Comparison of ENCODE assay signal across 20 cellular contexts in genomic region chr1:68675336-68675735, GRCh38.
DNase-seq lines count a peak whose midpoint lies in the region; ATAC-seq and TF ChIP-seq lines count a peak whose summit lies in the region.
"Had no signal": no experiment of that assay in that cellular context is flagged by ENCODE, and none has a peak within 500 bp of the region (broad histone marks: within the 10 kb centered on the region; RNA-seq: fewer than 3 reads in every experiment).

No MANE protein-coding gene starts in this region.

- H3K36me3 Mint-ChIP-seq in stimulated activated memory B cell treated with anti-CD40 and anti-IgM and Interleukin-4, amounts not matched to agents 10 μg/mL and 1 μg/mL and 100 μg/mL, for 72 hours = no peaks in the 10 kb centered on the region

- no peak overlapping the region for H3K27ac ChIP-seq in foreskin keratinocyte
- H3K27ac ChIP-seq: HL-60, SJCRH30 had no signal

- H3K27ac Mint-ChIP-seq in stimulated activated memory B cell treated with anti-CD40 and anti-IgM and Interleukin-4, amounts not matched to agents 10 μg/mL and 1 μg/mL and 100 μg/mL, for 72 hours = no peak overlapping the region
- H3K27ac Mint-ChIP-seq: CD4-positive, alpha-beta T cell had no signal

- ATAC-seq in foreskin keratinocyte = peak; percentile 85
- ATAC-seq in stimulated activated memory B cell treated with anti-CD40 and anti-IgM and Interleukin-4, amounts not matched to agents 10 μg/mL and 1 μg/mL and 100 μg/mL, for 72 hours = no peak
- ATAC-seq: K562 had no signal

- no peak overlapping the region for H3K4me3 Mint-ChIP-seq in stimulated activated memory B cell treated with anti-CD40 and anti-IgM and Interleukin-4, amounts not matched to agents 10 μg/mL and 1 μg/mL and 100 μg/mL, for 72 hours
- H3K4me3 Mint-ChIP-seq: CD4-positive, alpha-beta T cell had no signal

- H3K4me1 Mint-ChIP-seq in stimulated activated memory B cell treated with anti-CD40 and anti-IgM and Interleukin-4, amounts not matched to agents 10 μg/mL and 1 μg/mL and 100 μg/mL, for 72 hours = no peaks in the 10 kb centered on the region

- H3K4me1 ChIP-seq in foreskin keratinocyte = no peaks in the 10 kb centered on the region
- H3K4me1 ChIP-seq: BE2C, HAP-1, SJCRH30 had no signal

- no peaks in the 10 kb centered on the region for H3K27me3 Mint-ChIP-seq in stimulated activated memory B cell treated with anti-CD40 and anti-IgM and Interleukin-4, amounts not matched to agents 10 μg/mL and 1 μg/mL and 100 μg/mL, for 72 hours
- H3K27me3 Mint-ChIP-seq: CD4-positive, alpha-beta T cell had no signal

- H3K9me3 Mint-ChIP-seq in stimulated activated memory B cell treated with anti-CD40 and anti-IgM and Interleukin-4, amounts not matched to agents 10 μg/mL and 1 μg/mL and 100 μg/mL, for 72 hours = peaks cover 6% of the 10 kb centered on the region

- TF ChIP-seq CTCF in foreskin keratinocyte (conservative IDR thresholded peaks at IDR 0.05) = no peak

- DNase-seq in ELR (ENCODE audit: low read depth) (peak; percentile 5), NCI-H460 (ENCODE audit: extremely low read depth, low read depth) (peak; percentile 13), astrocyte of the hippocampus (ENCODE audit: low read depth, low spot score) (peak; percentile 37), foreskin keratinocyte (peak; percentile 42 to 77), GOT3 (lab: John Stamatoyannopoulos, UW) (no peak), COR-L47 (lab: John Stamatoyannopoulos, UW) (no peak), SK-N-DZ (ENCODE audit: low spot score) (no peak)
- DNase-seq: BE2C; CD4-positive, alpha-beta T cell; DMS153; GF-D8; NCI-H1694 treated with DMSO at 0.1 percent for 48 hours; NCI-H510A treated with DMSO at 0.1 percent for 48 hours; NCI-H82; OCI-M1; SJCRH30 had no signal

- peaks cover 3% of the 10 kb centered on the region for H3K27me3 ChIP-seq in foreskin keratinocyte
- H3K27me3 ChIP-seq: BE2C, SJCRH30 had no signal

Comparison
In these comparisons a context has a peak if more than half of its experiments do, and no peak if none do; other contexts are left out.
1. DNase-seq: peak in ELR (single experiment), NCI-H460 (single experiment), astrocyte of the hippocampus (single experiment) and foreskin keratinocyte (2 of 2); none in GOT3 (single experiment), COR-L47 (single experiment) and SK-N-DZ (single experiment).